25 cellular contexts compared by ENCODE assay signal in genomic region chr9:135079018-135079417, GRCh38. TPM values are rescaled to one million over a fixed set of nuclear protein-coding genes. Genes with fewer than 3 reads are reported as not detected.
A peak's percentile ranks its signal among the peaks of the same experiment; 100 is the strongest.
DNase-seq lines count a peak whose midpoint lies in the region; ATAC-seq and TF ChIP-seq lines count a peak whose summit lies in the region.
"Had no signal": no experiment of that assay in that cellular context is flagged by ENCODE, and none has a peak within 500 bp of the region (broad histone marks: within the 10 kb centered on the region; RNA-seq: fewer than 3 reads in every experiment).

No MANE protein-coding gene starts in this region.

- DNase-seq in NCI-H524 (lab: John Stamatoyannopoulos, UW) (peak; percentile 44 to 64), NCI-H524 treated with DMSO at 0.1 percent for 48 hours (lab: John Stamatoyannopoulos, UW) (no peak), Daoy (ENCODE audit: low read depth) (peak; percentile 0), endodermal cell (peak; percentile 13), sciatic nerve (ENCODE audit: low spot score) (peak; percentile 22), NCI-H510A treated with DMSO at 0.1 percent for 48 hours (lab: John Stamatoyannopoulos, UW) (no peak)
- DNase-seq: CD8-positive, alpha-beta T cell; DMS79; Kasumi-1; NCI-H1105; NCI-H146; NCI-H1930; NCI-H2107; NCI-H526 treated with DMSO at 0.1 percent for 48 hours; PC-9; Right ventricle myocardium superior had no signal

- H3K9ac ChIP-seq in endodermal cell (ENCODE audit: extremely low read depth, low read length, poor library complexity, severe bottlenecking) = no peak overlapping the region

- H3K36me3 ChIP-seq in endodermal cell (ENCODE audit: control insufficient read depth, insufficient read depth, low read length) = no peaks in the 10 kb centered on the region
- H3K36me3 ChIP-seq: SJSA1 had no signal

- H3K4me3 ChIP-seq in endodermal cell (ENCODE audit: low read length) = no peak overlapping the region
- H3K4me3 ChIP-seq: K562, PC-9, SJSA1 had no signal

- H3K27ac Mint-ChIP-seq in endodermal cell = no peak overlapping the region
- H3K27ac Mint-ChIP-seq: B cell; CD8-positive, alpha-beta T cell had no signal

- WGBS in endodermal cell (ENCODE audit: insufficient coverage in 1 of 2, insufficient read length in 1 of 2), 2 experiments = 89 to 100% methylated on average over 3 to 7 of the region's 7 CpGs

- peaks cover 5% of the 10 kb centered on the region for H3K4me1 Mint-ChIP-seq in endodermal cell
- H3K4me1 Mint-ChIP-seq: B cell had no signal

- H3K27ac ChIP-seq in endodermal cell (ENCODE audit: low read depth, low read length) = no peak overlapping the region
- H3K27ac ChIP-seq: 22Rv1, C4-2B, PC-9, SJSA1 had no signal

- no peak for TF ChIP-seq CTCF in endodermal cell (conservative IDR thresholded peaks at IDR 0.05)

- H3K27me3 ChIP-seq in endodermal cell (ENCODE audit: control insufficient read depth, insufficient read depth, low read length, poor library complexity, severe bottlenecking) = peaks cover 23% of the 10 kb centered on the region

- H3K9me3 Mint-ChIP-seq in endodermal cell = no peaks in the 10 kb centered on the region
- H3K9me3 Mint-ChIP-seq: CD8-positive, alpha-beta T cell had no signal

- intact Hi-C loops in sciatic nerve (cut with DNase I) = loop anchor here (5.0 kb wide), 1 partner anchor 338 kb away; no protein-coding TSS in a partner anchor

- peaks cover 33% of the 10 kb centered on the region for H3K27me3 Mint-ChIP-seq in endodermal cell (ENCODE audit: insufficient read depth)

- no peaks in the 10 kb centered on the region for H3K36me3 Mint-ChIP-seq in endodermal cell (ENCODE audit: low read depth)
- H3K36me3 Mint-ChIP-seq: CD8-positive, alpha-beta T cell had no signal

- H3K4me1 ChIP-seq in endodermal cell (ENCODE audit: control insufficient read depth, insufficient read depth, low read length) = no peaks in the 10 kb centered on the region
- H3K4me1 ChIP-seq: Caco-2, SJSA1 had no signal

- H3K9me3 ChIP-seq in endodermal cell (ENCODE audit: control insufficient read depth, low read length) = no peaks in the 10 kb centered on the region
- H3K9me3 ChIP-seq: Caco-2, SJSA1 had no signal

- H3K4me3 Mint-ChIP-seq in endodermal cell = no peak overlapping the region
- H3K4me3 Mint-ChIP-seq: B cell; CD8-positive, alpha-beta T cell had no signal

- no peak for ATAC-seq in sciatic nerve
- no peak for ATAC-seq in HG03095 (IDR thresholded peaks at IDR 0.05; ENCODE audit: unreplicated experiment)
- no peak for ATAC-seq in HG02678 (IDR thresholded peaks at IDR 0.05; ENCODE audit: unreplicated experiment)
- ATAC-seq: CD8-positive, alpha-beta T cell; HCT116; K562 had no signal

RNA-seq across cellular contexts. Expression of gene OLFM1, which starts 8.4 kb away (rescaled TPM):
- 23.7 and 35.5 TPM in 2 replicates for total RNA-seq in Daoy (2014; rRNA removed; shearing (Covaris generic))
- total RNA-seq in endodermal cell (10 to 100 TPM; 11.0 to 23.2 TPM), sciatic nerve (40.7 TPM)
- polyA plus RNA-seq in endodermal cell (2013, experiment 1 of 2) = 55.6 TPM
- 51.7 TPM for polyA plus RNA-seq in endodermal cell (2013, experiment 2 of 2)
- total RNA-seq: B cell; Caco-2; CD8-positive, alpha-beta T cell; K562; PC-9 had no signal
- polyA plus RNA-seq: K562 had no signal

Comparison
In these comparisons a context has a peak if more than half of its experiments do, and no peak if none do; other contexts are left out.
1. DNase-seq: peak in NCI-H524 (2 of 2), Daoy (single experiment), endodermal cell (single experiment) and sciatic nerve (single experiment); none in NCI-H524 treated with DMSO at 0.1 percent for 48 hours (single experiment) and NCI-H510A treated with DMSO at 0.1 percent for 48 hours (single experiment).